ENCODE assay signal across 9 cellular contexts in the genomic region with DNA sequence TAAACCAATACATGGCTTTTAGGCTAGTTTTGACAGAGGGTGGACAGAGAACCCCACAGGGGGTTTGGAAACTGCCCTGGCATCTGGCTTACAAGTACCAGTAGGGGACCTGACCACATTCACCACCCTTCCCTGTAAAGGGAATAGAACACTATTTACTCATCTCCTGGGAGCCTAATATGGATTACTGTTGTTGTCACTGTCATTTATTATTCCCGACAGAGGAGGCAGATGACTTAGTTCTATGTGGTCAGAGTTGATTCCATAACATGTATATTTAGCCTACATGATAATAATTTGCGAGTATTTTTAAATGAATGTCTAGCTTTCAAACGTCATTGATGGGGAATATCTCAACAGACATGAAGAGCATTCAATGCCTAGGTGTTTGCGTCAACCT. TPM values are rescaled to one million over a fixed set of nuclear protein-coding genes. Genes with fewer than 3 reads are reported as not detected.
DNase-seq lines count a peak whose midpoint lies in the region; TF ChIP-seq lines count a peak whose summit lies in the region.
"Had no signal": no experiment of that assay in that cellular context is flagged by ENCODE, and none has a peak within 500 bp of the region (broad histone marks: within the 10 kb centered on the region; RNA-seq: fewer than 3 reads in every experiment).

No MANE protein-coding gene starts in this region.

- peak overlapping the region; percentile 91 for H3K27ac ChIP-seq in parathyroid adenoma
- no peak overlapping the region for H3K27ac ChIP-seq in trophoblast cell (ENCODE audit: low read depth, low read length)

- H3K9ac ChIP-seq in parathyroid adenoma (no peak overlapping the region), trophoblast cell (ENCODE audit: low read length) (no peak overlapping the region)

- TF ChIP-seq CTCF in choroid plexus epithelial cell (conservative IDR thresholded peaks at IDR 0.05; ENCODE audit: low read depth, low read length) (no peak), parathyroid adenoma (IDR thresholded peaks at IDR 0.05) (no peak)

- WGBS in trophoblast cell (ENCODE audit: extremely low coverage, insufficient coverage, insufficient read length): no CpG with 5 or more reads among the region's 4 CpGs

- H2AFZ ChIP-seq in parathyroid adenoma (peak overlapping the region; percentile 52), trophoblast cell (ENCODE audit: insufficient read depth, low read length, poor library complexity) (no peak overlapping the region)

- H2AK5ac ChIP-seq in trophoblast cell (ENCODE audit: low read length): no peak overlapping the region

- DNase-seq in COR-L47 (lab: John Stamatoyannopoulos, UW): peak; percentile 84
- peak; percentile 39 for DNase-seq in NCI-H2227 treated with DMSO at 0.1 percent for 48 hours (lab: John Stamatoyannopoulos, UW)
- peak; percentile 53 for DNase-seq in choroid plexus epithelial cell (ENCODE audit: low read depth)
- no peak for DNase-seq in NCI-H128 (lab: John Stamatoyannopoulos, UW; ENCODE audit: unreplicated experiment)
- no peak for DNase-seq in NOMO-1 (lab: John Stamatoyannopoulos, UW; ENCODE audit: unreplicated experiment in 2 of 2)
- no peak for DNase-seq in stimulated activated naive CD4-positive, alpha-beta T cell (lab: John Stamatoyannopoulos, UW)
- no peak for DNase-seq in trophoblast cell
- DNase-seq: central memory CD4-positive, alpha-beta T cell had no signal

- H4K91ac ChIP-seq in trophoblast cell (ENCODE audit: low read depth, low read length): no peak overlapping the region

- H3K4ac ChIP-seq in trophoblast cell (ENCODE audit: low read depth, low read length): no peak overlapping the region

- H2BK120ac ChIP-seq in trophoblast cell (ENCODE audit: insufficient read depth, low read length, poor library complexity): no peak overlapping the region

- no peak overlapping the region for H3K18ac ChIP-seq in trophoblast cell (ENCODE audit: low read length)

- no peak overlapping the region for H3K23ac ChIP-seq in trophoblast cell (ENCODE audit: low read length)

- H3K79me1 ChIP-seq in trophoblast cell (ENCODE audit: low read length): no peaks in the 10 kb centered on the region

- H3K4me1 ChIP-seq in parathyroid adenoma: peaks cover 41% of the 10 kb centered on the region
- H3K4me1 ChIP-seq in trophoblast cell (ENCODE audit: control insufficient read depth in 1 of 2, insufficient read depth in 2 of 2, low read length in 2 of 2): peaks cover 0 to 3% of the 10 kb centered on the region in 2 experiments

- H3K9me3 ChIP-seq in parathyroid adenoma (ENCODE audit: control insufficient read depth, low read length) (no peaks in the 10 kb centered on the region), trophoblast cell (ENCODE audit: insufficient read depth, low read depth, low read length) (no peaks in the 10 kb centered on the region)

- H3K4me3 ChIP-seq in choroid plexus epithelial cell (ENCODE audit: low read depth, low read length) (no peak overlapping the region), parathyroid adenoma (ENCODE audit: low read depth, low read length) (no peak overlapping the region), trophoblast cell (ENCODE audit: low read depth, low read length) (no peak overlapping the region)

- H4K8ac ChIP-seq in trophoblast cell (ENCODE audit: low read depth, low read length): no peak overlapping the region

- H3K79me2 ChIP-seq in parathyroid adenoma (peaks cover 4% of the 10 kb centered on the region), trophoblast cell (ENCODE audit: control insufficient read depth, insufficient read depth, low read length, poor library complexity) (no peaks in the 10 kb centered on the region)

- H4K12ac ChIP-seq in trophoblast cell (ENCODE audit: low read depth, low read length): no peak overlapping the region

- H2BK12ac ChIP-seq in trophoblast cell (ENCODE audit: low read length): no peak overlapping the region

- H3K4me2 ChIP-seq in parathyroid adenoma (ENCODE audit: low read length) (no peak overlapping the region), trophoblast cell (ENCODE audit: low read length) (no peak overlapping the region)

- no peak overlapping the region for H3K14ac ChIP-seq in trophoblast cell (ENCODE audit: low read length)

- H2BK5ac ChIP-seq in trophoblast cell (ENCODE audit: low read depth, low read length, poor library complexity): no peak overlapping the region

- H3K27me3 ChIP-seq in parathyroid adenoma (ENCODE audit: control insufficient read depth, insufficient read depth, low read length): no peaks in the 10 kb centered on the region
- no peaks in the 10 kb centered on the region for H3K27me3 ChIP-seq in trophoblast cell (ENCODE audit: insufficient read depth, low read length)

- H3K36me3 ChIP-seq in parathyroid adenoma (ENCODE audit: control insufficient read depth, insufficient read depth, low read length): no peaks in the 10 kb centered on the region
- peaks cover 1 to 12% of the 10 kb centered on the region in 2 experiments for H3K36me3 ChIP-seq in trophoblast cell (ENCODE audit: control insufficient read depth in 1 of 2, insufficient read depth in 2 of 2, low read length in 2 of 2)

RNA-seq across cellular contexts. Expression of a gene that starts 15.9 kb away (rescaled TPM):
- 38.2 and 38.5 TPM in 2 replicates for polyA plus RNA-seq in trophoblast cell (2013)

Comparison
In these comparisons a context has a peak if more than half of its experiments do, and no peak if none do; other contexts are left out.
1. DNase-seq: peak in COR-L47 (single experiment), NCI-H2227 treated with DMSO at 0.1 percent for 48 hours (single experiment) and choroid plexus epithelial cell (single experiment); none in NCI-H128 (single experiment), NOMO-1 (0 of 2), stimulated activated naive CD4-positive, alpha-beta T cell (0 of 6) and trophoblast cell (0 of 2).